8 cellular contexts compared by ENCODE assay signal in the genomic region with DNA sequence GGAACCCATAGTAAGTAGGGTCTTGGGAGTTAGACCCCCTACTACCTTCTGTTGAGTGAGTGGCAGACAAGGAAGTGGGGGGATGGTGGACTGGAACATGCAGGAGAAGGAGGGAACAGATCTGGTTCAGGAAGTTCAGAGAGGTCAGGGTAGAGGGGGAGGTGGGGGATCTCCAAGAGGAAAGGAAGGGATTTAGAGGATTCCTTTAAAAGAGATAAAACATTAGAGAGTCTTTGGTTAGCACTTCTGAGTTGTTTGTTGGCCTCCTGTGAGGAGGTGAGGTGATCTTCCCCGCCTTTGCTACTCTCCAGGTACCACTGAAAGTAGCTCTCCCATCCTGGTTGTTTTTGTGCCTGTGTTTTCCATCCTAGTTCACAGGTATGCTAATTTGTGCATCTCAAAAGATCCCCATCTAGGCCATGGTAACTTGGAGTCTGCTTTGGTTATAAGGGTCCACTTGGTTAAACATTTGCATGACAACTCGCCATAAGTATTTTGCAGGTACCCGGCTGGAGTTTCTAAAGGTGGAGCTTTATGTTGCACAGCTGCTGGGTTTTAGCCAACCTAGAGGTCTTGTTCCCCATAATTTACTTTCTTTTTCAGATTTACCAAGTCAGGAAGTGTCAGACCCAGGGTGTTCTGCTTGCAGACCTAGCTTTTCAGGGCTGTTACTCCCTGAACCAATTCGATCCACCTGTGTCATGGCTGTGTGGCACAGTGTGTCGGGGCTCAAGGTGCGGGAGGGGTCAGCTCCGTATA.
DNase-seq lines count a peak whose midpoint lies in the region; ATAC-seq lines count a peak whose summit lies in the region.

No MANE protein-coding gene starts in this region.

- DNase-seq in iPS DF 19.7 (ENCODE audit: low read depth, low spot score) (peak; percentile 63), foreskin melanocyte (no peak), NCI-H510A (lab: John Stamatoyannopoulos, UW) (no peak), NCI-H1092 (lab: John Stamatoyannopoulos, UW) (no peak), HUDEP-2 (lab: John Stamatoyannopoulos, UW; ENCODE audit: unreplicated experiment in 76 of 76) (no peak)

- ATAC-seq in GM18511 (IDR thresholded peaks at IDR 0.05; ENCODE audit: unreplicated experiment) (peak; percentile 92), GM21381 (IDR thresholded peaks at IDR 0.05; ENCODE audit: unreplicated experiment) (peak; percentile 93), HG03432 (IDR thresholded peaks at IDR 0.05; ENCODE audit: unreplicated experiment) (peak; percentile 89)
